8 cellular contexts compared by ENCODE assay signal in the genomic region with DNA sequence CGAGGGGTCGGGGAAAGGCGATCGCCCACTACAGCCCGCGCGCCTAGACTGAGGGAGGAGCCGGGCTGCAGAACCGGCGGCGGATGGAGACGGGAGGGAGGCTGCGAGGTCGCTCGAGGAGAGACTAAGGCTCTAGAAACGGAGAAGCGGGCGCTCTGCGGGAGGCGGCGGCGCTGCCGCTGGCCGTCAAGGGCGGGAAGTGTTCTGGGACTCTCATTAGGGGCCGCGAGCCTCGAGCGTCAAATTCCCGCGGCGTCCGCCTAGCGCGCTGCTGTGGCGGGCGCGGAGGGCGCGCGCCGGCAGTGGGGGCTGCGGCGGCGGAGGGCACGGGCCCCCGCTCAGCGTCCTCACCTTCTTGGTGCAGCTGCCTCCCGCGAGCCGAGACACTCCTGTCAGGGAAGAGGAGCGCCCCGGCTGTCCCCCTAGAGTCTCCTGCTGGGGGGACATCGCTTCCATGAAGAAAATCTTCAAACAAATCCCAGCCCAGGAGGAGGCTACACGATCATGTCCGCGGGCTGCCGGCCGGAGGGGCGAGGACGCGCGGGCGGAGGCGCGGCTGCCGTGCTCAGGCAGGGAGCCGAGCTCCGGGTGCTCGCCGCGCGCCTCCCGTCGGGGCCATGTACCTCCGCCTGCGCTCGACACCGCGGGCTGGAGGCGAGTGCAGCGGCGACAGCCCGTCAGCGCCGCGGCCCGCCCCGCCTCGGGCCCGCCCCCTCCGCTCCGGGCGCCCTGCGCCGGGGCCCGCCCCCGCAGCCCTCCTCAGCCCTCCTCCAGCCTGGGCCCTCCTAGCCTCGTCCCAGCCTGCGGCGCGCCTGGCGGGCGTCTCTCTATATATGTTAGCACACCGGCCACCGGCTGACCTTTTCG. TPM values are rescaled to one million over a fixed set of nuclear protein-coding genes. Genes with fewer than 3 reads are reported as not detected.
DNase-seq lines count a peak whose midpoint lies in the region; ATAC-seq, FAIRE-seq and TF ChIP-seq lines count a peak whose summit lies in the region.

A gene with protein sequence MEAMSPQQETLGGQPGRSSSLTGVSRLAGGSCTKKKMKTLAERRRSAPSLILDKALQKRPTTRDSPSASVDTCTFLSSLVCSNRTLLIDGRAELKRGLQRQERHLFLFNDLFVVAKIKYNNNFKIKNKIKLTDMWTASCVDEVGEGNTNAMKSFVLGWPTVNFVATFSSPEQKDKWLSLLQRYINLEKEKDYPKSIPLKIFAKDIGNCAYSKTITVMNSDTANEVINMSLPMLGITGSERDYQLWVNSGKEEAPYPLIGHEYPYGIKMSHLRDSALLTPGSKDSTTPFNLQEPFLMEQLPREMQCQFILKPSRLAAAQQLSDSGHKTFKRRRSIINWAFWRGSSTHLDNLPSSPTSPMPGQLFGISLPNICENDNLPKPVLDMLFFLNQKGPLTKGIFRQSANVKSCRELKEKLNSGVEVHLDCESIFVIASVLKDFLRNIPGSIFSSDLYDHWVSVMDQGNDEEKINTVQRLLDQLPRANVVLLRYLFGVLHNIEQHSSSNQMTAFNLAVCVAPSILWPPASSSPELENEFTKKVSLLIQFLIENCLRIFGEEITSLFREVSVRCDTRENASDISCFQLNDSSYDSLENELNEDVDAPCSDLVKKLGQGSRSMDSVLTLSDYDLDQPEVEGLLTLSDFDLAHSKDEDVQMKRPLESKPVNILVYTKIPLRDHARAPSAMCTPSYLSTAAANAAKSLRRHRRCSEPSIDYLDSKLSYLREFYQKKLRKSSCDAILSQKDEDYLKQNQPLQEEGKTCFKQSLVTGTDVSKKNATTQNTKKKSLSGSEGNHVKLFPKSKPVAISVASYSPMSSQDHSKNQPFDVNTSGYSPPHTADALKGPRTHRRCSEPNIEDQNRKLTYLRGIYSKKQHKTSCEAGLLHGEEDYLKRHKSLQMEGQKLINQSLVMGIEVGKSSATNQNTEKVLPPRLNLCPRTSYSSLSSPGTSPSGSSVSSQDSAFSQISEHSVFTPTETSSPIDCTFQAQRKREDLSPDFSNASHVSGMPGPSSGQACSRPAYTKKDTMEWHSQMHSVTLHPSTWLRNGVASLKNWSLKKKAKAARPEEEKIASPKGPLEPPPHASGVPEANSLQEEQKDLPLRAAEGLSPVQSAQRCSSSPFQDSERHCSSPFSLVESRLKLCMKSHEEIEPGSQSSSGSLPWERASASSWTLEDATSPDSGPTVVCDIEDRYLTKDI (minus strand): TSS at position 662 of the 867 bp plus-strand sequence. CDS start 206 bp downstream, at position 456.

- H3K9ac ChIP-seq in KMS-11 (no peak within 1 kb of the TSS; the same call in 1 of the 2 replicates), skeletal muscle tissue (ENCODE audit: low read depth in 1 of 3, low read length in 3 of 3) (peak within 1 kb of the TSS; percentile 69 to 77 (median 69))

- H3K4me3 ChIP-seq in KMS-11 (IDR thresholded peaks at IDR 0.05; ENCODE audit: insufficient read depth, low read depth, low read length) (no peak within 1 kb of the TSS), bronchial epithelial cell (ENCODE audit: low read depth, low read length) (peak within 1 kb of the TSS; percentile 21), skeletal muscle tissue (ENCODE audit: low read length in 3 of 3) (peak within 1 kb of the TSS; percentile 74 to 79 (median 75))

- H3K4me2 ChIP-seq in KMS-11 = peak within 1 kb of the TSS; percentile 54

- no peak for TF ChIP-seq POLR2A in H54 (IDR thresholded peaks at IDR 0.05; ENCODE audit: low read depth, low read length)

- H3K27me3 ChIP-seq in KMS-11 (ENCODE audit: insufficient read depth, low read depth) (no peaks in the 10 kb centered on the region), bronchial epithelial cell (ENCODE audit: control insufficient read depth, insufficient read depth, low read length) (peaks cover 15% of the 10 kb centered on the region), skeletal muscle tissue (ENCODE audit: control insufficient read depth in 3 of 3, insufficient read depth in 3 of 3, low read length in 3 of 3) (peaks cover 0 to 18% (median 4%) of the 10 kb centered on the region in 3 donors)

- peak; percentile 38 for DNase-seq in Daoy (ENCODE audit: low read depth)
- DNase-seq in T follicular helper cell (ENCODE audit: low read depth) = peak; percentile 1
- DNase-seq in bronchial epithelial cell (ENCODE audit: low read depth) = no peak
- DNase-seq in inferior parietal cortex (ENCODE audit: extremely low spot score) = peak; percentile 26
- no peak for DNase-seq in H54 (ENCODE audit: insufficient read length, low spot score)

- TF ChIP-seq CTCF in KMS-11 (conservative IDR thresholded peaks at IDR 0.05; ENCODE audit: low read depth, low read length) = no peak
- no peak for TF ChIP-seq CTCF in bronchial epithelial cell (IDR thresholded peaks at IDR 0.05; ENCODE audit: insufficient read depth, low read length, severe bottlenecking)

- no peaks in the 10 kb centered on the region for H4K20me1 ChIP-seq in KMS-11 (ENCODE audit: insufficient read depth)

- no peaks in the 10 kb centered on the region for H3K9me3 ChIP-seq in skeletal muscle tissue (ENCODE audit: control insufficient read depth in 3 of 3, low read length in 3 of 3)

- H3K4me1 ChIP-seq in KMS-11 (ENCODE audit: low read depth, poor library complexity, severe bottlenecking) = no peaks in the 10 kb centered on the region
- H3K4me1 ChIP-seq in skeletal muscle tissue (ENCODE audit: control insufficient read depth in 3 of 3, insufficient read depth in 3 of 3, low read length in 3 of 3) = peaks cover 17 to 19% (median 17%) of the 10 kb centered on the region in 3 donors

- H2AFZ ChIP-seq in KMS-11 (ENCODE audit: low read depth) = peak within 1 kb of the TSS; percentile 82

- H3K27ac ChIP-seq in KMS-11 (no peak within 1 kb of the TSS), skeletal muscle tissue (ENCODE audit: low read depth, low read length) (peak within 1 kb of the TSS; percentile 48)

- no peaks in the 10 kb centered on the region for H3K36me3 ChIP-seq in KMS-11 (ENCODE audit: insufficient read depth)
- H3K36me3 ChIP-seq in bronchial epithelial cell (ENCODE audit: control insufficient read depth, insufficient read depth, low read length) = no peaks in the 10 kb centered on the region
- no peaks in the 10 kb centered on the region for H3K36me3 ChIP-seq in skeletal muscle tissue (ENCODE audit: control insufficient read depth in 3 of 3, insufficient read depth in 3 of 3, low read length in 3 of 3)

- H3K79me2 ChIP-seq in KMS-11 (ENCODE audit: insufficient read depth, low read depth) = no peaks in the 10 kb centered on the region

- ATAC-seq in GM21737 (IDR thresholded peaks at IDR 0.05; ENCODE audit: unreplicated experiment) = peak; percentile 75

- FAIRE-seq in bronchial epithelial cell (lab: Jason Lieb, UNC) (no peak), H54 (lab: Jason Lieb, UNC) (no peak)

RNA-seq across cellular contexts. Expression of the gene that starts here (rescaled TPM):
- total RNA-seq in Daoy (2014; rRNA removed; shearing (Covaris generic)) = not detected in 2 replicates
- total RNA-seq in bronchial epithelial cell = under 0.01 TPM in 2 replicates
- 8.9 TPM for total RNA-seq in skeletal muscle tissue

Comparison
In these comparisons a context has a peak if more than half of its experiments do, and no peak if none do; other contexts are left out.
1. Peak in DNase-seq in Daoy; RNA of the gene not detected or under 1 TPM.
2. DNase-seq: peak in T follicular helper cell (single experiment) and inferior parietal cortex (single experiment); none in bronchial epithelial cell (single experiment) and H54 (single experiment).